Comparison of ENCODE assay signal across 8 cellular contexts in genomic region chr16:78098544-78099371, GRCh38. TPM values are rescaled to one million over a fixed set of nuclear protein-coding genes. Genes with fewer than 3 reads are reported as not detected.
DNase-seq lines count a peak whose midpoint lies in the region; ATAC-seq and TF ChIP-seq lines count a peak whose summit lies in the region.

No MANE protein-coding gene starts in this region.

- no peaks in the 10 kb centered on the region for H3K36me3 ChIP-seq in stomach

- H3K9me3 ChIP-seq in iPS-18c (ENCODE audit: control insufficient read depth, insufficient read depth, low read length), result peaks cover 7% of the 10 kb centered on the region
- no peaks in the 10 kb centered on the region for H3K9me3 ChIP-seq in stomach

- no peak for TF ChIP-seq POLR2A in stomach (IDR thresholded peaks at IDR 0.05)

- peaks cover 3% of the 10 kb centered on the region for H3K27me3 Mint-ChIP-seq in activated CD8-positive, alpha-beta T cell treated with anti-CD3 and anti-CD28 coated beads, Interleukin-2, amount 10 ng/mL, durations not matched to agents 7 days and 5 days (ENCODE audit: low read depth)

- H3K4me1 Mint-ChIP-seq in activated CD8-positive, alpha-beta T cell treated with anti-CD3 and anti-CD28 coated beads, Interleukin-2, amount 10 ng/mL, durations not matched to agents 7 days and 5 days (ENCODE audit: low read depth), result peaks cover 23% of the 10 kb centered on the region

- H3K27ac Mint-ChIP-seq in activated CD8-positive, alpha-beta T cell treated with anti-CD3 and anti-CD28 coated beads, Interleukin-2, amount 10 ng/mL, durations not matched to agents 7 days and 5 days, result peak overlapping the region; percentile 96

- POLR2A ChIA-PET in activated CD8-positive, alpha-beta T cell treated with anti-CD3 and anti-CD28 coated beads, Interleukin-2, amount 10 ng/mL, durations not matched to agents 7 days and 5 days (lab: Charles Lee), result interaction anchor here (0.6 to 1.9 kb wide), 3 partner anchors 10 to 462 kb away, joined by 3 to 6 read pairs (median 3); no protein-coding TSS in a partner anchor

- peak overlapping the region; percentile 86 for H3K4me3 Mint-ChIP-seq in activated CD8-positive, alpha-beta T cell treated with anti-CD3 and anti-CD28 coated beads, Interleukin-2, amount 10 ng/mL, durations not matched to agents 7 days and 5 days

- H3K4me3 ChIP-seq in iPS-18c (ENCODE audit: insufficient read depth, low read depth, low read length) (peak overlapping the region; percentile 97; the same call in 1 of the 2 replicates), stomach (peak overlapping the region; percentile 65 to 99 (median 90))

- 35 to 44% (median 36%) methylated on average over 19 to 20 of the region's 20 CpGs for WGBS in stomach, 5 donors

- no peaks in the 10 kb centered on the region for H3K27me3 ChIP-seq in stomach

- no peaks in the 10 kb centered on the region for H3K36me3 Mint-ChIP-seq in activated CD8-positive, alpha-beta T cell treated with anti-CD3 and anti-CD28 coated beads, Interleukin-2, amount 10 ng/mL, durations not matched to agents 7 days and 5 days (ENCODE audit: low read depth)

- H3K4me1 ChIP-seq in stomach, result peaks cover 17 to 35% (median 18%) of the 10 kb centered on the region in 4 donors

- peak; percentile 53 for DNase-seq in SKM-1 (lab: John Stamatoyannopoulos, UW; ENCODE audit: unreplicated experiment)
- DNase-seq in SKM-1 treated with dmso at 0.1 percent for 144 hours (lab: John Stamatoyannopoulos, UW; ENCODE audit: unreplicated experiment), result no peak
- no peak for DNase-seq in activated CD8-positive, alpha-beta T cell treated with anti-CD3 and anti-CD28 coated beads, Interleukin-2, amount 10 ng/mL, durations not matched to agents 7 days and 5 days
- no peak for DNase-seq in stomach
- DNase-seq in ureter (ENCODE audit: low spot score), result no peak
- DNase-seq in activated CD4-positive, CD25-positive, alpha-beta regulatory T cell treated with anti-CD3 and anti-CD28 coated beads, Interleukin-2, amount 50 U/mL, for 72 hours, result no peak
- DNase-seq in AG08396 (ENCODE audit: low spot score), result no peak

- no peak for TF ChIP-seq EP300 in stomach (IDR thresholded peaks at IDR 0.05)

- no peak for ATAC-seq in activated CD8-positive, alpha-beta T cell treated with anti-CD3 and anti-CD28 coated beads, Interleukin-2, amount 10 ng/mL, durations not matched to agents 7 days and 5 days

- intact Hi-C loops in stomach (cut with DNase I; ENCODE audit: low total_unique reads), result no loop called here

- H3K9me3 Mint-ChIP-seq in activated CD8-positive, alpha-beta T cell treated with anti-CD3 and anti-CD28 coated beads, Interleukin-2, amount 10 ng/mL, durations not matched to agents 7 days and 5 days (ENCODE audit: insufficient read depth), result no peaks in the 10 kb centered on the region

- peak overlapping the region; percentile 88 to 93 (median 90) for H3K27ac ChIP-seq in stomach

- CTCF ChIA-PET in activated CD8-positive, alpha-beta T cell treated with anti-CD3 and anti-CD28 coated beads, Interleukin-2, amount 10 ng/mL, durations not matched to agents 7 days and 5 days (lab: Charles Lee), result interaction anchor here (0.5 to 1.5 kb wide), 11 partner anchors 9 to 96 kb away, joined by 3 to 9 read pairs (median 4); no protein-coding TSS in a partner anchor

- no peak for TF ChIP-seq CTCF in stomach (IDR thresholded peaks at IDR 0.05)

RNA-seq across cellular contexts. Expression of gene WWOX, which starts 0.7 kb away (rescaled TPM):
- 10 to 100 TPM; 34.4 to 34.9 TPM for total RNA-seq in activated CD8-positive, alpha-beta T cell treated with anti-CD3 and anti-CD28 coated beads, Interleukin-2, amount 10 ng/mL, durations not matched to agents 7 days and 5 days
- total RNA-seq in stomach, result 100 to 1,000 TPM in 1 of 5 donors, 10 to 100 TPM in 4; 30.3 to 129 (median 71.9) TPM
- 10 to 100 TPM in 1 of 3 donors, 1 to 10 TPM in 2; 7.7 to 17.9 (median 7.7) TPM for polyA plus RNA-seq in stomach
- total RNA-seq in ureter, result 23.5 TPM
